ENCODE assay signal across 8 cellular contexts in genomic region chr15:76996526-76997401, GRCh38. TPM values are rescaled to one million over a fixed set of nuclear protein-coding genes. Genes with fewer than 3 reads are reported as not detected.
DNase-seq lines count a peak whose midpoint lies in the region; ATAC-seq and TF ChIP-seq lines count a peak whose summit lies in the region.

No MANE protein-coding gene starts in this region.

- H3K4me1 ChIP-seq in Karpas-422 (ENCODE audit: low read length) (peaks cover 79% of the 10 kb centered on the region), heart right ventricle (peaks cover 7 to 97% (median 19%) of the 10 kb centered on the region in 9 donors)

- H3K9ac ChIP-seq in Karpas-422 (ENCODE audit: low read length), result peak overlapping the region; percentile 84

- H3K27me3 ChIP-seq in Karpas-422 (ENCODE audit: low read length) (no peaks in the 10 kb centered on the region), heart right ventricle (no peaks in the 10 kb centered on the region)

- peak overlapping the region; percentile 94 for H3K4me3 Mint-ChIP-seq in activated T-cell treated with anti-CD3 and anti-CD28 coated beads, Interleukin-2, amount 50 U/mL, for 24 hours
- peak overlapping the region; percentile 96 for H3K4me3 Mint-ChIP-seq in stimulated activated effector memory CD8-positive, alpha-beta T cell treated with anti-CD3 and anti-CD28 coated beads, Interleukin-12 subunit alpha, Interleukin-12 subunit beta, amount 100 ng/mL, for 72 hours

- TF ChIP-seq CTCF in heart right ventricle (IDR thresholded peaks at IDR 0.05) (peak in 1 of 9 donors; percentile 10), omental fat pad (IDR thresholded peaks at IDR 0.05) (no peak)

- peaks cover 64% of the 10 kb centered on the region for H3K36me3 Mint-ChIP-seq in activated T-cell treated with anti-CD3 and anti-CD28 coated beads, Interleukin-2, amount 50 U/mL, for 24 hours (ENCODE audit: low read depth)
- peaks cover 60% of the 10 kb centered on the region for H3K36me3 Mint-ChIP-seq in stimulated activated effector memory CD8-positive, alpha-beta T cell treated with anti-CD3 and anti-CD28 coated beads, Interleukin-12 subunit alpha, Interleukin-12 subunit beta, amount 100 ng/mL, for 72 hours

- no peaks in the 10 kb centered on the region for H3K9me3 Mint-ChIP-seq in activated T-cell treated with anti-CD3 and anti-CD28 coated beads, Interleukin-2, amount 50 U/mL, for 24 hours
- no peaks in the 10 kb centered on the region for H3K9me3 Mint-ChIP-seq in stimulated activated effector memory CD8-positive, alpha-beta T cell treated with anti-CD3 and anti-CD28 coated beads, Interleukin-12 subunit alpha, Interleukin-12 subunit beta, amount 100 ng/mL, for 72 hours

- H3K4me2 ChIP-seq in Karpas-422 (ENCODE audit: low read depth, low read length, poor library complexity, severe bottlenecking), result peak overlapping the region; percentile 86

- H3K27ac Mint-ChIP-seq in activated T-cell treated with anti-CD3 and anti-CD28 coated beads, Interleukin-2, amount 50 U/mL, for 24 hours, result peak overlapping the region; percentile 96
- H3K27ac Mint-ChIP-seq in stimulated activated effector memory CD8-positive, alpha-beta T cell treated with anti-CD3 and anti-CD28 coated beads, Interleukin-12 subunit alpha, Interleukin-12 subunit beta, amount 100 ng/mL, for 72 hours, result peak overlapping the region; percentile 96

- peak; percentile 49 to 76 (median 64) for ATAC-seq in heart right ventricle
- ATAC-seq in stimulated activated effector memory CD8-positive, alpha-beta T cell treated with anti-CD3 and anti-CD28 coated beads, Interleukin-12 subunit alpha, Interleukin-12 subunit beta, amount 100 ng/mL, for 72 hours, result peak; percentile 50
- ATAC-seq in HG03025 (IDR thresholded peaks at IDR 0.05; ENCODE audit: low FRiP score, unreplicated experiment), result no peak
- ATAC-seq in omental fat pad (ENCODE audit: low FRiP score), result no peak

- WGBS in heart right ventricle, 2 donors, result 53 to 76% methylated on average over 14 of the region's 14 CpGs

- H2AFZ ChIP-seq in Karpas-422 (ENCODE audit: low read length), result no peak overlapping the region

- peaks cover 28% of the 10 kb centered on the region for H3K79me2 ChIP-seq in Karpas-422 (ENCODE audit: low read length)

- DNase-seq in Karpas-422 (no peak), heart right ventricle (peak in 1 of 2 donors; percentile 46), NCI-H2196 treated with DMSO at 0.1 percent for 48 hours (lab: John Stamatoyannopoulos, UW; ENCODE audit: unreplicated experiment) (no peak), NCI-H2196 (lab: John Stamatoyannopoulos, UW; ENCODE audit: unreplicated experiment) (no peak), omental fat pad (ENCODE audit: low spot score) (no peak)
- DNase-seq in activated T-cell treated with anti-CD3 and anti-CD28 coated beads, Interleukin-2, amount 50 U/mL, for 24 hours, result peak; percentile 78
- no peak for DNase-seq in stimulated activated effector memory CD8-positive, alpha-beta T cell treated with anti-CD3 and anti-CD28 coated beads, Interleukin-12 subunit alpha, Interleukin-12 subunit beta, amount 100 ng/mL, for 72 hours (ENCODE audit: low spot score in 2 of 2)

- H3K4me3 ChIP-seq in Karpas-422 (ENCODE audit: low read length) (peak overlapping the region; percentile 82), heart right ventricle (peak overlapping the region in 7 of 10 donors; percentile 25 to 62 (median 33))

- peak overlapping the region; percentile 81 for H3K27ac ChIP-seq in Karpas-422 (ENCODE audit: low read length)
- H3K27ac ChIP-seq in heart right ventricle, result peak overlapping the region in 6 of 10 donors; percentile 43 to 93 (median 60)

- H3K9me2 ChIP-seq in Karpas-422 (replicated peaks; ENCODE audit: insufficient read depth, low read length), result no peaks in the 10 kb centered on the region

- peaks cover 77% of the 10 kb centered on the region for H3K4me1 Mint-ChIP-seq in activated T-cell treated with anti-CD3 and anti-CD28 coated beads, Interleukin-2, amount 50 U/mL, for 24 hours (ENCODE audit: low read depth)
- H3K4me1 Mint-ChIP-seq in stimulated activated effector memory CD8-positive, alpha-beta T cell treated with anti-CD3 and anti-CD28 coated beads, Interleukin-12 subunit alpha, Interleukin-12 subunit beta, amount 100 ng/mL, for 72 hours, result peaks cover 85% of the 10 kb centered on the region

- H3K36me3 ChIP-seq in Karpas-422 (ENCODE audit: insufficient read depth, low read length), result no peaks in the 10 kb centered on the region
- H3K36me3 ChIP-seq in heart right ventricle, result peaks cover 0 to 4% (median 0%) of the 10 kb centered on the region in 9 donors

- intact Hi-C loops in heart right ventricle (cut with DNase I), result no loop called here

- H3K9me3 ChIP-seq in Karpas-422 (ENCODE audit: low read length) (no peaks in the 10 kb centered on the region), heart right ventricle (no peaks in the 10 kb centered on the region)

- H4K20me1 ChIP-seq in Karpas-422 (ENCODE audit: insufficient read depth, low read depth, low read length), result no peaks in the 10 kb centered on the region

- H3K27me3 Mint-ChIP-seq in activated T-cell treated with anti-CD3 and anti-CD28 coated beads, Interleukin-2, amount 50 U/mL, for 24 hours, result no peaks in the 10 kb centered on the region

RNA-seq across cellular contexts. Expression of gene PSTPIP1, which starts 1.8 kb away (rescaled TPM):
- 13.1 and 40.4 TPM in 2 replicates for total RNA-seq in Karpas-422 (2014; rRNA removed; shearing (Covaris generic); ENCODE audit: low replicate concordance)
- total RNA-seq in heart right ventricle (10 to 100 TPM in 1 of 10 donors, 1 to 10 TPM in 8, not detected in 1; 1.3 to 10.4 (median 2.9) TPM), omental fat pad (10 to 100 TPM in 3 of 4 donors, 1 to 10 TPM in 1; 6.3 to 38.5 (median 15.1) TPM)
- polyA plus RNA-seq in heart right ventricle, result 1 to 10 TPM; 2.4 to 7.8 TPM

Comparison
In these comparisons a context has a peak if more than half of its experiments do, and no peak if none do; other contexts are left out.
1. ATAC-seq: peak in heart right ventricle (8 of 8) and stimulated activated effector memory CD8-positive, alpha-beta T cell treated with anti-CD3 and anti-CD28 coated beads, Interleukin-12 subunit alpha, Interleukin-12 subunit beta, amount 100 ng/mL, for 72 hours (single experiment); none in HG03025 (single experiment) and omental fat pad (single experiment).